In the genomic region with DNA sequence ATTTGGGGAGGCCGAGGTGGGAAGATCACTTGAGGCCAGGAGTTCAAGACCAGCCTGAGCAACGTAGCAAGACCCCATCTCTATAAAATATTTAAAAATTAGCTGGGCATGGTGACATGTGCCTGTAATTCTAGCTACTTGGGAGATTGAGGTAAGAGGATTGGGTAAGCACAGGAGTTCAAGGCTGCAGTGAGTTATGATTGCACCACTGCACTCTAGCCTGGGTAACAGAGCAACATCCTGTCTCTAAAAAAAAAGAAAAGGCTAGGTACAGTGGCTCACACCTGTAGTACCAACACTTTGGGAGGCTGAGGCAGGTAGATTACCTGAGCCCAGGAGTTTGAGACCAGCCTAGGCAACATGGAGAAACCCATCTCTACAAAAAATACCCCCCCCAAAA, we compare ENCODE assay signal across 19 cellular contexts.
"Had no signal": no experiment of that assay in that cellular context is flagged by ENCODE, and none has a peak within 500 bp of the region (broad histone marks: within the 10 kb centered on the region; RNA-seq: fewer than 3 reads in every experiment).

No MANE protein-coding gene starts in this region.

- H3K4me3 ChIP-seq: coronary artery, heart left ventricle, left ventricle myocardium inferior, lower lobe of right lung, prostate gland, right lobe of liver, suprapubic skin, thyroid gland had no signal

- DNase-seq: effector CD4-positive, alpha-beta T cell; endodermal cell; foreskin melanocyte; heart left ventricle; hypothalamus; left ventricle myocardium inferior; lower lobe of right lung; mesenchymal stem cell; naive B cell; right lobe of liver; stimulated activated CD4-positive, alpha-beta T cell treated with anti-CD3 and anti-CD28 coated beads, Interleukin-4, amount 100 ng/mL, for 1 hour; stimulated activated CD8-positive, alpha-beta memory T cell treated with anti-CD3 and anti-CD28 coated beads, Interleukin-4, amount 100 ng/mL, for 48 hours; stimulated activated naive CD8-positive, alpha-beta T cell treated with anti-CD3 and anti-CD28 coated beads, Interleukin-15, Interleukin-2, amounts not matched to agents 100 U/mL and 50 U/mL, for 24 hours; thyroid gland had no signal

- H3K9me3 ChIP-seq: heart left ventricle, left ventricle myocardium inferior, lower lobe of right lung, prostate gland, right lobe of liver, suprapubic skin, thyroid gland had no signal

- H3K27me3 ChIP-seq: heart left ventricle, right lobe of liver, suprapubic skin, thyroid gland had no signal

- H3K4me1 ChIP-seq: lower lobe of right lung, parathyroid adenoma, prostate gland, right lobe of liver, suprapubic skin, thyroid gland had no signal

- ATAC-seq: heart left ventricle; lower lobe of right lung; stimulated activated effector memory CD8-positive, alpha-beta T cell treated with anti-CD3 and anti-CD28 coated beads, Interleukin-12 subunit alpha, Interleukin-12 subunit beta, amount 100 ng/mL, for 72 hours; stimulated activated naive CD8-positive, alpha-beta T cell treated with anti-CD3 and anti-CD28 coated beads, Interleukin-15, Interleukin-2, amounts not matched to agents 100 U/mL and 50 U/mL, for 24 hours had no signal

- H3K27ac ChIP-seq: coronary artery, heart left ventricle, lower lobe of right lung, parathyroid adenoma, prostate gland, right lobe of liver, suprapubic skin had no signal
